ENCODE assay signal across 8 cellular contexts in genomic region chr19:58520257-58520599, GRCh38.
DNase-seq lines count a peak whose midpoint lies in the region; ATAC-seq and TF ChIP-seq lines count a peak whose summit lies in the region.

No MANE protein-coding gene starts in this region.

- no peak for ATAC-seq in effector memory CD8-positive, alpha-beta T cell (replicated peaks)

- H3K4me2 ChIP-seq in BLaER1: peak overlapping the region; percentile 97

- peak overlapping the region; percentile 97 to 99 for H3K4me3 Mint-ChIP-seq in effector memory CD8-positive, alpha-beta T cell
- H3K4me3 Mint-ChIP-seq in nephron: peak overlapping the region; percentile 90 to 95 (median 94)

- H3K9ac ChIP-seq in BLaER1: peak overlapping the region; percentile 93

- peaks cover 34% of the 10 kb centered on the region for H3K4me1 ChIP-seq in BLaER1

- no peaks in the 10 kb centered on the region for H3K27me3 Mint-ChIP-seq in effector memory CD8-positive, alpha-beta T cell
- no peaks in the 10 kb centered on the region for H3K27me3 Mint-ChIP-seq in nephron (ENCODE audit: low read depth)

- H3K36me3 Mint-ChIP-seq in effector memory CD8-positive, alpha-beta T cell (ENCODE audit: insufficient read depth): peaks cover 29% of the 10 kb centered on the region
- peaks cover 7% of the 10 kb centered on the region for H3K36me3 Mint-ChIP-seq in nephron (ENCODE audit: low read depth)

- peaks cover 23% of the 10 kb centered on the region for H3K36me3 ChIP-seq in BLaER1

- TF ChIP-seq POLR2A in NB4 (IDR thresholded peaks at IDR 0.05; ENCODE audit: extremely low read depth, insufficient read length): no peak

- no peaks in the 10 kb centered on the region for H3K27me3 ChIP-seq in BLaER1

- H4K20me1 ChIP-seq in BLaER1: peaks cover 28% of the 10 kb centered on the region

- H3K9me3 ChIP-seq in BLaER1: no peaks in the 10 kb centered on the region

- no peak for DNase-seq in NB4 (ENCODE audit: low read depth)
- no peak for DNase-seq in effector memory CD8-positive, alpha-beta T cell
- no peak for DNase-seq in iPS-NIHi7 (ENCODE audit: extremely low spot score)
- no peak for DNase-seq in NCI-H526 (lab: John Stamatoyannopoulos, UW)
- DNase-seq in NCI-H774 (lab: John Stamatoyannopoulos, UW): no peak
- DNase-seq in activated CD4-positive, alpha-beta T cell treated with anti-CD3 and anti-CD28 coated beads for 4 hours: no peak

- no peaks in the 10 kb centered on the region for H3K9me3 Mint-ChIP-seq in effector memory CD8-positive, alpha-beta T cell
- no peaks in the 10 kb centered on the region for H3K9me3 Mint-ChIP-seq in nephron

- H3K4me3 ChIP-seq in BLaER1 (peak overlapping the region; percentile 86), NB4 (ENCODE audit: low read depth, low read length) (peak overlapping the region; percentile 83)

- peak overlapping the region; percentile 99 for H3K27ac Mint-ChIP-seq in effector memory CD8-positive, alpha-beta T cell
- H3K27ac Mint-ChIP-seq in nephron: peak overlapping the region; percentile 95 to 100 (median 97)

- TF ChIP-seq CTCF in NB4 (IDR thresholded peaks at IDR 0.05; ENCODE audit: low read depth, low read length): no peak
- TF ChIP-seq CTCF in nephron (IDR thresholded peaks at IDR 0.05; ENCODE audit: unreplicated experiment in 3 of 3): no peak

- peaks cover 36 to 37% of the 10 kb centered on the region in 2 donors for H3K4me1 Mint-ChIP-seq in effector memory CD8-positive, alpha-beta T cell (ENCODE audit: low read depth in 2 of 2)
- H3K4me1 Mint-ChIP-seq in nephron: peaks cover 30% of the 10 kb centered on the region

- peak overlapping the region; percentile 96 for H3K27ac ChIP-seq in BLaER1
